In the genomic region with DNA sequence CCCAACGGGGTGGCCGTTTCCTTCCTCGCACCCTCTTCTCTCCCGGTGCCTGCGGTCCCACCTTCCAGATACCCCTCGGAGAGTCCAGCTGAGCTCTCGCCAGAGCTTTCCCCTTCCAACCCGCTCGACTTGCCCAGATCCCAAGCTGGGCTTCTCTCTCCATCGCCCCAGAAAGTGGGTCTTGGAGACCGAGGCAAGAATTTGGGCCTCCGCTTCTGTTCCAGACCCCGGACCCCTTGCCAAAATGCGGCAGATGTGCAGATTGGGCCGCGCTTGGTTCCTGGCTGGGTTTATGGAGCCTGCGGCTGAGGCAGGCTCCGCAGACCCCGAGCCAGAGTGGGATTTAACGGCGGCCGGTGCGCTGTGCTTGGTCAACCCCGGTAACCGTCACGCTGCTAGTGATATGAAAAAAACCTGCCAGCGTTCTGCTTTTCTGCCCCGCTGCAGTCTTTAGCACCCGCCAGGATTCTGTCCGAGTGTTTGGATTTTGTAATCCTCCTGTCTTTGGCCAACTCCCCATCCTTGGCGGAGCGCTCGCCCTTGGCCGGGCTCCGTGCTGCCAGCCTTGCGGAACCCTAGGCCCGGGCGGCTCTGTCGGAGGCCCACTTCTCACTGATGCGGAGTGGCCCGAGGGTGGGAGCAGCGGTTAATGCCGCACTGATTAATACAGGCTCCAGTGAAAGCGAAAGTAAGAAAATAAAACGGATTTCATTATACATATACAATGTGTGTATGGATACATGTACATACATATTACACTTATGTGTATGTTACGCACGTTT, we compare ENCODE assay signal across 8 cellular contexts. TPM values are rescaled to one million over a fixed set of nuclear protein-coding genes. Genes with fewer than 3 reads are reported as not detected.
DNase-seq lines count a peak whose midpoint lies in the region; ATAC-seq, FAIRE-seq and TF ChIP-seq lines count a peak whose summit lies in the region.

No MANE protein-coding gene starts in this region.

- POLR2A ChIA-PET in endothelial cell of umbilical vein (lab: Charles Lee), result interaction anchor here (0.6 to 1.5 kb wide), 8 partner anchors 9 to 1976 kb away, joined by 3 to 12 read pairs (median 5); a partner anchor contains a TSS

- BruUV-seq in endothelial cell of umbilical vein (replicated peaks; lab: Mats Ljungman, UMichigan), result TSS peak; percentile 87

- peaks cover 40% of the 10 kb centered on the region for H3K79me2 ChIP-seq in endothelial cell of umbilical vein (ENCODE audit: control insufficient read depth, insufficient read depth, low read length)

- H3K27ac ChIP-seq in endothelial cell of umbilical vein (ENCODE audit: insufficient read depth, low read depth, low read length), result peak overlapping the region; percentile 98

- no peak for FAIRE-seq in endothelial cell of umbilical vein (lab: Jason Lieb, UNC)

- peak overlapping the region; percentile 94 for H3K4me2 ChIP-seq in endothelial cell of umbilical vein (ENCODE audit: insufficient read depth, low read length)

- CTCF ChIA-PET in endothelial cell of umbilical vein (lab: Charles Lee), result interaction anchor here (1.0 to 2.6 kb wide), 7 partner anchors 59 to 390 kb away, joined by 3 to 10 read pairs (median 5); no protein-coding TSS in a partner anchor

- no peaks in the 10 kb centered on the region for H3K9me3 ChIP-seq in endothelial cell of umbilical vein (replicated peaks; ENCODE audit: control insufficient read depth, insufficient read depth, low read length)

- H2AFZ ChIP-seq in endothelial cell of umbilical vein (ENCODE audit: low read depth, low read length), result peak overlapping the region; percentile 87

- TF ChIP-seq CTCF in endothelial cell of umbilical vein (IDR thresholded peaks at IDR 0.05; ENCODE audit: extremely low read depth in 1 of 2, insufficient read depth in 1 of 2, low read depth in 1 of 2, low read length in 2 of 2), result no peak

- DNase-seq in AG08396 (ENCODE audit: low spot score) (peak; percentile 61), NCI-H2107 (lab: John Stamatoyannopoulos, UW) (peak; percentile 24), endothelial cell of umbilical vein (ENCODE audit: low read depth, low spot score) (no peak), mucosa of gallbladder (ENCODE audit: low spot score) (peak; percentile 31), NCI-H446 (lab: John Stamatoyannopoulos, UW) (no peak)
- peak; percentile 80 for DNase-seq in activated CD8-positive, alpha-beta memory T cell treated with anti-CD3 and anti-CD28 coated beads, Interleukin-2, amount 50 U/mL, for 48 hours
- DNase-seq in stimulated activated naive CD4-positive, alpha-beta T cell treated with Interleukin-2 at 50 U/mL for 16 hours (lab: John Stamatoyannopoulos, UW), result peak; percentile 45

- TF ChIP-seq POLR2A in endothelial cell of umbilical vein (IDR thresholded peaks at IDR 0.05; ENCODE audit: low read depth, low read length), result no peak

- H3K4me1 ChIP-seq in endothelial cell of umbilical vein (ENCODE audit: control insufficient read depth, extremely low read depth, insufficient read depth, low read length), result peaks cover 21% of the 10 kb centered on the region

- H3K9me1 ChIP-seq in endothelial cell of umbilical vein (replicated peaks; ENCODE audit: control insufficient read depth, extremely low read depth, insufficient read depth, low read length), result no peaks in the 10 kb centered on the region

- H4K20me1 ChIP-seq in endothelial cell of umbilical vein (replicated peaks; ENCODE audit: control insufficient read depth, extremely low read depth, insufficient read depth, low read length), result no peaks in the 10 kb centered on the region

- ATAC-seq in GM19397 (IDR thresholded peaks at IDR 0.05; ENCODE audit: unreplicated experiment), result peak; percentile 35

- peaks cover 0 to 1% of the 10 kb centered on the region in 2 experiments for H3K36me3 ChIP-seq in endothelial cell of umbilical vein (ENCODE audit: control insufficient read depth in 2 of 2, extremely low read depth in 1 of 2, insufficient read depth in 2 of 2, low read length in 2 of 2)

- no peaks in the 10 kb centered on the region for H3K27me3 ChIP-seq in endothelial cell of umbilical vein (ENCODE audit: control insufficient read depth in 2 of 2, insufficient read depth in 2 of 2, low read length in 2 of 2)

- intact Hi-C loops in endothelial cell of umbilical vein (cut with micrococcal nuclease), result loop anchor here (1.0 to 10.0 kb wide), 10 partner anchors 28 to 1119 kb away; a partner anchor contains a TSS

- dilution Hi-C loops in endothelial cell of umbilical vein (cut with MboI; ENCODE audit: extremely low pct_ligation_motif_present, low sequenced_read_pairs), result no loop called here

- peak overlapping the region; percentile 81 to 96 (median 90) for H3K4me3 ChIP-seq in endothelial cell of umbilical vein (replicated peaks in 1 of 3; ENCODE audit: insufficient read depth in 1 of 3, low read depth in 1 of 3, low read length in 3 of 3)

- peak overlapping the region; percentile 99 for H3K9ac ChIP-seq in endothelial cell of umbilical vein (replicated peaks; ENCODE audit: extremely low read depth, insufficient read depth, low read length)

TF ChIP-seq in endothelial cell of umbilical vein, 7 proteins besides CTCF, POLR2A, EP300 and RAD21:
- TF ChIP-seq JUN (IDR thresholded peaks at IDR 0.05; ENCODE audit: borderline replicate concordance, insufficient read depth, insufficient read length, low read depth), result peak; percentile 2
- no peak for TF ChIP-seq GATA2 (IDR thresholded peaks at IDR 0.05; ENCODE audit: insufficient read depth, insufficient read length, low read depth, low read length)
- peak; percentile 4 for TF ChIP-seq POLR2AphosphoS5 (IDR thresholded peaks at IDR 0.05; ENCODE audit: insufficient read depth, low read depth, low read length)

RNA-seq across cellular contexts. Expression of a gene that starts 0.8 kb away (rescaled TPM):
- total RNA-seq in endothelial cell of umbilical vein (95.0 and 110 TPM in 2 replicates), mucosa of gallbladder (12.3 TPM)
- polyA plus RNA-seq in endothelial cell of umbilical vein, result 33.0 and 37.0 TPM in 2 replicates
- 28.5 and 41.7 TPM in 2 replicates for polyA plus RNA-seq in endothelial cell of umbilical vein (2011; cell fraction: cytosol; rRNA removed)
- 68.5 and 79.4 TPM in 2 replicates for polyA plus RNA-seq in endothelial cell of umbilical vein (2011; cell fraction: nucleus; rRNA removed)
- 61.2 and 80.2 TPM in 2 replicates for polyA plus RNA-seq in endothelial cell of umbilical vein (2012)
- polyA minus RNA-seq in endothelial cell of umbilical vein, result 126 and 127 TPM in 2 replicates
- 25.2 TPM for polyA minus RNA-seq in endothelial cell of umbilical vein (2011; cell fraction: cytosol; rRNA and poly(A)+ RNA removed)
- polyA minus RNA-seq in endothelial cell of umbilical vein (2011; cell fraction: nucleus; rRNA and poly(A)+ RNA removed), result 64.0 and 77.2 TPM in 2 replicates

RNA-seq across cellular contexts. Expression of a gene that starts 58.1 kb away (rescaled TPM):
- total RNA-seq in endothelial cell of umbilical vein (29.9 and 42.6 TPM in 2 replicates), mucosa of gallbladder (16.0 TPM)
- 13.4 and 17.8 TPM in 2 replicates for polyA plus RNA-seq in endothelial cell of umbilical vein
- polyA plus RNA-seq in endothelial cell of umbilical vein (2011; cell fraction: cytosol; rRNA removed), result 15.3 and 17.7 TPM in 2 replicates
- 76.7 and 78.6 TPM in 2 replicates for polyA plus RNA-seq in endothelial cell of umbilical vein (2011; cell fraction: nucleus; rRNA removed)
- 28.1 and 42.4 TPM in 2 replicates for polyA plus RNA-seq in endothelial cell of umbilical vein (2012)
- polyA minus RNA-seq in endothelial cell of umbilical vein, result 28.9 and 33.5 TPM in 2 replicates
- polyA minus RNA-seq in endothelial cell of umbilical vein (2011; cell fraction: cytosol; rRNA and poly(A)+ RNA removed), result not detected
- 47.1 and 58.4 TPM in 2 replicates for polyA minus RNA-seq in endothelial cell of umbilical vein (2011; cell fraction: nucleus; rRNA and poly(A)+ RNA removed)

Comparison
In these comparisons a context has a peak if more than half of its experiments do, and no peak if none do; other contexts are left out.
1. DNase-seq: peak in AG08396 (single experiment), NCI-H2107 (single experiment), activated CD8-positive, alpha-beta memory T cell treated with anti-CD3 and anti-CD28 coated beads, Interleukin-2, amount 50 U/mL, for 48 hours (single experiment), mucosa of gallbladder (single experiment) and stimulated activated naive CD4-positive, alpha-beta T cell treated with Interleukin-2 at 50 U/mL for 16 hours (single experiment); none in endothelial cell of umbilical vein (single experiment) and NCI-H446 (0 of 2).